ENCODE assay signal across 9 cellular contexts in the genomic region with DNA sequence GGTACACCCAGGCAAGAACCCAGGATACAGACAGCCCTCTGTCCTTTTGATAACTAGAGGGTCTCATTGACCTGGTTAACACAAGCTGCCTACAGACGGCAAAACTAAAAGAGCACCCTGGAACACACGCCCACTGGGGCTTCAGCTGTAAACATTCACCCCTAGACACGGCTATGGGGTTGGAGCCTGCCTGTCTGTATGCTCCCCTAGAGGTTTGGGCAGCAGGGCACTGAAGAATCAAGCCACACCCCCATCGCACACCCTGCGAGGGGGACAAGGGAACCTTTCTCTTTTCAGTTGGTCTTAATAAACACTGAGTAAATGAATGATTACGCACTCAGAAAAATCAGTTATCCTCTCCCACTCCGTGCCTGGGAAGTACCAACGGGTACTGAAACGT. TPM values are rescaled to one million over a fixed set of nuclear protein-coding genes. Genes with fewer than 3 reads are reported as not detected.
"Had no signal": no experiment of that assay in that cellular context is flagged by ENCODE, and none has a peak within 500 bp of the region (broad histone marks: within the 10 kb centered on the region; RNA-seq: fewer than 3 reads in every experiment).

No MANE protein-coding gene starts in this region.

- H3K4me3 ChIP-seq: K562 had no signal

- FAIRE-seq: HTR-8/SVneo, K562 had no signal

- ATAC-seq: K562 had no signal

- H3K27ac ChIP-seq: HL-60 had no signal

- DNase-seq: IMR-90, KBM-7, KG1 had no signal

RNA-seq across cellular contexts. Expression of a gene that starts 35.5 kb away (rescaled TPM):
- total RNA-seq: HT1080 had no signal

RNA-seq across cellular contexts. Expression of a gene that starts 49.2 kb away (rescaled TPM):
- total RNA-seq: HT-29, HT1080, IMR-90, K562 had no signal
- polyA plus RNA-seq: IgD-negative memory B cell, IMR-90, K562 had no signal
